8 cellular contexts compared by ENCODE assay signal in genomic region chr9:34379334-34380033, GRCh38. TPM values are rescaled to one million over a fixed set of nuclear protein-coding genes. Genes with fewer than 3 reads are reported as not detected.
DNase-seq lines count a peak whose midpoint lies in the region; ATAC-seq and TF ChIP-seq lines count a peak whose summit lies in the region.

No MANE protein-coding gene starts in this region.

- H3K36me3 Mint-ChIP-seq in activated CD8-positive, alpha-beta T cell treated with anti-CD3 and anti-CD28 coated beads for 36 hours (ENCODE audit: low read depth), result no peaks in the 10 kb centered on the region

- peak; percentile 95 for TF ChIP-seq CTCF in activated CD8-positive, alpha-beta T cell treated with anti-CD3 and anti-CD28 coated beads for 36 hours (IDR thresholded peaks at IDR 0.05)

- CTCF ChIA-PET in activated CD8-positive, alpha-beta T cell treated with anti-CD3 and anti-CD28 coated beads for 36 hours (lab: Charles Lee), result interaction anchor here (0.7 to 9.4 kb wide), 15 partner anchors 9 to 565 kb away, joined by 3 to 117 read pairs (median 6); no protein-coding TSS in a partner anchor

- ATAC-seq in HG03432 (IDR thresholded peaks at IDR 0.05; ENCODE audit: unreplicated experiment) (peak; percentile 27), HG03571 (IDR thresholded peaks at IDR 0.05; ENCODE audit: unreplicated experiment) (no peak)
- peak; percentile 57 for ATAC-seq in activated CD8-positive, alpha-beta T cell treated with anti-CD3 and anti-CD28 coated beads for 36 hours

- peak overlapping the region; percentile 72 for H3K27ac Mint-ChIP-seq in activated CD8-positive, alpha-beta T cell treated with anti-CD3 and anti-CD28 coated beads for 36 hours

- H3K4me3 Mint-ChIP-seq in activated CD8-positive, alpha-beta T cell treated with anti-CD3 and anti-CD28 coated beads for 36 hours, result peak overlapping the region; percentile 77

- no peaks in the 10 kb centered on the region for H3K9me3 Mint-ChIP-seq in activated CD8-positive, alpha-beta T cell treated with anti-CD3 and anti-CD28 coated beads for 36 hours

- H3K27me3 Mint-ChIP-seq in activated CD8-positive, alpha-beta T cell treated with anti-CD3 and anti-CD28 coated beads for 36 hours, result no peaks in the 10 kb centered on the region

- intact Hi-C loops in activated CD8-positive, alpha-beta T cell treated with anti-CD3 and anti-CD28 coated beads for 36 hours (cut with micrococcal nuclease), result loop anchor here (1.0 to 10.0 kb wide), 3 partner anchors 51 to 335 kb away; partner anchors contain the start of gene UBAP2

- POLR2A ChIA-PET in activated CD8-positive, alpha-beta T cell treated with anti-CD3 and anti-CD28 coated beads for 36 hours (lab: Charles Lee), result interaction anchor here (0.6 to 1.9 kb wide), 4 partner anchors 15 to 91 kb away, joined by 3 to 14 read pairs (median 4); no protein-coding TSS in a partner anchor

- peaks cover 30% of the 10 kb centered on the region for H3K4me1 Mint-ChIP-seq in activated CD8-positive, alpha-beta T cell treated with anti-CD3 and anti-CD28 coated beads for 36 hours (ENCODE audit: low read depth)

- DNase-seq in EL, result peak; percentile 81
- peak; percentile 89 for DNase-seq in NCI-H82 (lab: John Stamatoyannopoulos, UW)
- DNase-seq in activated CD8-positive, alpha-beta T cell treated with anti-CD3 and anti-CD28 coated beads for 36 hours, result peak; percentile 96
- DNase-seq in effector CD8-positive, alpha-beta T cell (lab: John Stamatoyannopoulos, UW), result peak; percentile 83
- DNase-seq in medulla oblongata (ENCODE audit: extremely low spot score), result peak; percentile 95
- peak; percentile 81 to 91 (median 90) for DNase-seq in stimulated activated CD4-positive, alpha-beta T cell treated with anti-CD3 and anti-CD28 coated beads, TNF-alpha, amount 100 ng/mL, for 24 hours (ENCODE audit: low read depth in 3 of 3)

RNA-seq across cellular contexts. Expression of gene MYORG, which starts 2.8 kb away (rescaled TPM):
- 1 to 10 TPM; 4.1 to 5.5 TPM for total RNA-seq in activated CD8-positive, alpha-beta T cell treated with anti-CD3 and anti-CD28 coated beads for 36 hours

RNA-seq across cellular contexts. Expression of gene NUDT2, which starts 50.1 kb away (rescaled TPM):
- 10 to 100 TPM; 35.3 to 38.4 TPM for total RNA-seq in activated CD8-positive, alpha-beta T cell treated with anti-CD3 and anti-CD28 coated beads for 36 hours

RNA-seq across cellular contexts. Expression of gene KIF24, which starts 50.4 kb away (rescaled TPM):
- total RNA-seq in activated CD8-positive, alpha-beta T cell treated with anti-CD3 and anti-CD28 coated beads for 36 hours, result 1 to 10 TPM; 5.8 to 5.9 TPM
